Comparison of ENCODE assay signal across 1 cellular context in the genomic region with DNA sequence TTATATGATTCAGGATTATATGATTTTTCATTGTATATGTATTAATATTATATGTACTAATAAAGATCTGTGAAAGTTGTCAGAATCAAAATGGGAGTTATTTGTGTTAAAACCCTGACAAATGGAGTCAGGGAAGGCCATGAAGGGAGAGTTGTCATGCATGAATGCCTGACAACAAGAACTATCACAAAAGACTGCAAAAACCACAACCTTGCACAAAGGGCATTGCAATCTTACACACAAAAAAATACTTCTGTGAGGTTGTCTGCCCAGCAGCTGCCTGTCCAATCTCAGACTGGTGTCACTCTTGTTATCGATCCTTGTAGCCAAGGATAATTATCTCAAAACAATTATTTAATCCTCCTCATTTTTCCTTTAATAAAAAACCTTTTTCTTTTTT.
A peak's percentile ranks its signal among the peaks of the same experiment; 100 is the strongest.
TF ChIP-seq lines count a peak whose summit lies in the region.

No MANE protein-coding gene starts in this region.

TF ChIP-seq in GM12878, 131 proteins besides CTCF, POLR2A, EP300 and RAD21:
- no peak for TF ChIP-seq SUZ12 (IDR thresholded peaks at IDR 0.05; ENCODE audit: unreplicated experiment)
- no peak for TF ChIP-seq NFIC (IDR thresholded peaks at IDR 0.05; ENCODE audit: low read depth, low read length)
- TF ChIP-seq ZBTB4 (CRISPR knock-in tag; IDR thresholded peaks at IDR 0.05): no peak
- TF ChIP-seq ZBTB40 (IDR thresholded peaks at IDR 0.05; ENCODE audit: borderline replicate concordance): peak; percentile 48; the same call in 1 of the 2 replicates
- TF ChIP-seq ZNF687 (IDR thresholded peaks at IDR 0.05): no peak
- TF ChIP-seq TBL1XR1 (IDR thresholded peaks at IDR 0.05; ENCODE audit: low read depth, low read length): no peak
- no peak for TF ChIP-seq KDM1A (IDR thresholded peaks at IDR 0.05; ENCODE audit: borderline replicate concordance)
- 0 out of 2 replicates have a peak, but pooled peaks have one; percentile 80 for TF ChIP-seq PAX8 (IDR thresholded peaks at IDR 0.05)
- no peak for TF ChIP-seq SREBF2 (IDR thresholded peaks at IDR 0.05; ENCODE audit: low read length)
- TF ChIP-seq, protein P1, sequence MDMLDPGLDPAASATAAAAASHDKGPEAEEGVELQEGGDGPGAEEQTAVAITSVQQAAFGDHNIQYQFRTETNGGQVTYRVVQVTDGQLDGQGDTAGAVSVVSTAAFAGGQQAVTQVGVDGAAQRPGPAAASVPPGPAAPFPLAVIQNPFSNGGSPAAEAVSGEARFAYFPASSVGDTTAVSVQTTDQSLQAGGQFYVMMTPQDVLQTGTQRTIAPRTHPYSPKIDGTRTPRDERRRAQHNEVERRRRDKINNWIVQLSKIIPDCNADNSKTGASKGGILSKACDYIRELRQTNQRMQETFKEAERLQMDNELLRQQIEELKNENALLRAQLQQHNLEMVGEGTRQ (IDR thresholded peaks at IDR 0.05; ENCODE audit: borderline replicate concordance, low read depth, low read length): no peak
- TF ChIP-seq IRF4 (IDR thresholded peaks at IDR 0.05; ENCODE audit: low read depth, low read length): no peak
- no peak for TF ChIP-seq ZBTB33 (IDR thresholded peaks at IDR 0.05)
- no peak for TF ChIP-seq TCF7 (IDR thresholded peaks at IDR 0.05; ENCODE audit: borderline replicate concordance)
- peak; percentile 59; the same call in 1 of the 2 replicates for TF ChIP-seq RUNX3 (IDR thresholded peaks at IDR 0.05; ENCODE audit: low read length)
- TF ChIP-seq MYC (IDR thresholded peaks at IDR 0.05; ENCODE audit: insufficient read depth, insufficient read length, insufficient replicate concordance, low read length, severe bottlenecking): no peak
